10 cellular contexts compared by ENCODE assay signal in genomic region chr11:70470127-70470526, GRCh38.
DNase-seq lines count a peak whose midpoint lies in the region; ATAC-seq, FAIRE-seq and TF ChIP-seq lines count a peak whose summit lies in the region.
"Had no signal": no experiment of that assay in that cellular context is flagged by ENCODE, and none has a peak within 500 bp of the region (broad histone marks: within the 10 kb centered on the region; RNA-seq: fewer than 3 reads in every experiment).

No MANE protein-coding gene starts in this region.

- H2AK5ac ChIP-seq in IMR-90 (ENCODE audit: low read depth, low read length) = no peak overlapping the region

- H3K27ac ChIP-seq in IMR-90 (ENCODE audit: insufficient read depth, low read length) (no peak overlapping the region), HepG2 (ENCODE audit: extremely low read length, insufficient read depth, low read length) (no peak overlapping the region), PC-9 (no peak overlapping the region)

- TF ChIP-seq EP300 in HepG2 (IDR thresholded peaks at IDR 0.05; ENCODE audit: low read depth in 2 of 2, low read length in 2 of 2) (no peak), HepG2 (CRISPR knock-in tag; IDR thresholded peaks at IDR 0.05; ENCODE audit: borderline replicate concordance) (no peak)

- H3K4me1 ChIP-seq in IMR-90 (ENCODE audit: control insufficient read depth, insufficient read depth, low read length) (peaks cover 2% of the 10 kb centered on the region; the same call in 1 of the 2 replicates), HepG2 (ENCODE audit: insufficient read depth, low read length) (no peaks in the 10 kb centered on the region), PC-9 (replicated peaks; ENCODE audit: insufficient read depth) (no peaks in the 10 kb centered on the region)

- no peak overlapping the region for H2AK9ac ChIP-seq in IMR-90 (replicated peaks; ENCODE audit: low read depth, low read length, poor library complexity)

- no peaks in the 10 kb centered on the region for H3K9me2 ChIP-seq in PC-9 (ENCODE audit: insufficient read depth)

- in situ Hi-C loops in IMR-90 (cut with MboI; ENCODE audit: low sequenced_read_pairs) (no loop called here), HepG2 (cut with HindIII; ENCODE audit: extremely low pct_ligation_motif_present, low pct_unique_long_range_greater_than_20kb) (loop anchor here (25.0 kb wide), 1 partner anchor 942 kb away; no protein-coding TSS in a partner anchor)

- H3K27me3 ChIP-seq in IMR-90 (ENCODE audit: control insufficient read depth, insufficient read depth, low read length) (peaks cover 9% of the 10 kb centered on the region), HepG2 (ENCODE audit: control insufficient read depth in 1 of 2, insufficient read depth in 2 of 2, low read length in 2 of 2) (0 out of 5 replicates have a peak, but pooled peaks cover 0 to 9% of the 10 kb centered on the region in 2 experiments), PC-9 (ENCODE audit: insufficient read depth, low read depth) (no peaks in the 10 kb centered on the region)

- DNase-seq in IMR-90 = peak; percentile 46
- peak; percentile 51 for DNase-seq in dedifferentiated amniotic fluid mesenchymal stem cell (ENCODE audit: extremely low spot score)
- peak; percentile 36 for DNase-seq in stromal cell of bone marrow (ENCODE audit: low read depth)
- DNase-seq in activated CD8-positive, alpha-beta memory T cell treated with anti-CD3 and anti-CD28 coated beads for 24 hours = no peak
- no peak for DNase-seq in HepG2 (ENCODE audit: low spot score)
- DNase-seq in GM10248 (ENCODE audit: extremely low spot score) = no peak
- DNase-seq in PC-9 = no peak
- DNase-seq: activated CD4-positive, alpha-beta T cell treated with anti-CD3 and anti-CD28 coated beads for 48 hours; posterior cingulate gyrus had no signal

- no peak overlapping the region for H3K23ac ChIP-seq in IMR-90 (ENCODE audit: low read depth, low read length)

- no peak overlapping the region for H4K91ac ChIP-seq in IMR-90 (ENCODE audit: insufficient read depth, low read depth, low read length)

- H3K56ac ChIP-seq in IMR-90 (ENCODE audit: extremely low read depth, insufficient read depth, low read length) = no peak overlapping the region

- TF ChIP-seq RAD21 in IMR-90 (IDR thresholded peaks at IDR 0.05; ENCODE audit: low read length) (no peak), HepG2 (CRISPR knock-in tag; IDR thresholded peaks at IDR 0.05) (no peak)

- H2BK5ac ChIP-seq in IMR-90 (ENCODE audit: low read depth, low read length, poor library complexity, severe bottlenecking) = no peak overlapping the region

- H3K18ac ChIP-seq in IMR-90 (ENCODE audit: low read depth, low read length) = no peak overlapping the region

- no peak overlapping the region for H3K14ac ChIP-seq in IMR-90 (replicated peaks; ENCODE audit: low read depth, low read length)

- intact Hi-C loops in IMR-90 (cut with micrococcal nuclease) = no loop called here
- intact Hi-C loops in HepG2 (cut with micrococcal nuclease; ENCODE audit: unreplicated experiment) = no loop called here
- intact Hi-C loops in PC-9 (cut with micrococcal nuclease; ENCODE audit: unreplicated experiment) = no loop called here

- H3K36me3 ChIP-seq in IMR-90 (ENCODE audit: control insufficient read depth, insufficient read depth, low read length) (peaks cover 7% of the 10 kb centered on the region; the same call in 1 of the 2 replicates), HepG2 (replicated peaks in 1 of 2; ENCODE audit: control insufficient read depth in 1 of 2, insufficient read depth in 2 of 2, low read length in 2 of 2) (peaks cover 5 to 11% of the 10 kb centered on the region in 2 experiments; a peak in 4 of 5 replicates), PC-9 (ENCODE audit: low read depth) (no peaks in the 10 kb centered on the region)

- H2AFZ ChIP-seq in IMR-90 (replicated peaks; ENCODE audit: low read length, poor library complexity) (no peak overlapping the region), HepG2 (ENCODE audit: low read length) (no peak overlapping the region), PC-9 (no peak overlapping the region)

- H3K9ac ChIP-seq in IMR-90 (ENCODE audit: low read depth, low read length) (no peak overlapping the region), HepG2 (ENCODE audit: insufficient read depth, low read depth, low read length) (no peak overlapping the region)

- POLR2A ChIA-PET in IMR-90 (lab: Charles Lee; ENCODE audit: unreplicated experiment) = no interaction called here
- POLR2A ChIA-PET in HepG2 (lab: Yijun Ruan, JAX) = no interaction called here
- POLR2A ChIA-PET in GM10248 (lab: Yijun Ruan, JAX) = no interaction called here
- POLR2A ChIA-PET in PC-9 (lab: Charles Lee; ENCODE audit: unreplicated experiment) = no interaction called here

- H2BK120ac ChIP-seq in IMR-90 (ENCODE audit: low read depth, low read length) = no peak overlapping the region

- FAIRE-seq in HepG2 (lab: Jason Lieb, UNC) = no peak

- H4K20me1 ChIP-seq in IMR-90 (ENCODE audit: insufficient read depth, low read length) (peaks cover 2% of the 10 kb centered on the region), HepG2 (ENCODE audit: insufficient read depth, low read length) (no peaks in the 10 kb centered on the region), PC-9 (ENCODE audit: insufficient read depth) (no peaks in the 10 kb centered on the region)

- H3K79me2 ChIP-seq in HepG2 (ENCODE audit: insufficient read depth, low read length) (no peaks in the 10 kb centered on the region), PC-9 (ENCODE audit: low read depth) (no peaks in the 10 kb centered on the region)

- no peak overlapping the region for H2BK15ac ChIP-seq in IMR-90 (ENCODE audit: low read depth, low read length)

- H3K79me1 ChIP-seq in IMR-90 (ENCODE audit: low read depth in 1 of 2, low read length in 2 of 2) = no peaks in the 10 kb centered on the region

- H3K9me3 ChIP-seq in IMR-90 (ENCODE audit: control insufficient read depth, insufficient read depth, low read length) (no peaks in the 10 kb centered on the region), HepG2 (ENCODE audit: low read length) (no peaks in the 10 kb centered on the region), PC-9 (ENCODE audit: insufficient read depth, low read depth) (no peaks in the 10 kb centered on the region)

- no peak overlapping the region for H4K5ac ChIP-seq in IMR-90 (ENCODE audit: low read depth, low read length)

- TF ChIP-seq CTCF in IMR-90 (conservative IDR thresholded peaks at IDR 0.05; ENCODE audit: low read depth, low read length) = no peak
- no peak for TF ChIP-seq CTCF in HepG2 (CRISPR knock-in tag; IDR thresholded peaks at IDR 0.05)
- no peak for TF ChIP-seq CTCF in GM10248 (IDR thresholded peaks at IDR 0.05; ENCODE audit: control extremely low read depth, extremely low read depth, low read depth, missing control alignments)
- TF ChIP-seq CTCF in PC-9 (conservative IDR thresholded peaks at IDR 0.05) = no peak

- no peak overlapping the region for H2BK20ac ChIP-seq in IMR-90 (ENCODE audit: low read depth, low read length)

- no peak overlapping the region for H3K4ac ChIP-seq in IMR-90 (ENCODE audit: low read depth, low read length)

- CTCF ChIA-PET in IMR-90 (lab: Yijun Ruan, JAX) (interaction anchor here (0.9 kb wide), 1 partner anchor 140 kb away, joined by 3 read pairs; no protein-coding TSS in a partner anchor), HepG2 (lab: Yijun Ruan, JAX; ENCODE audit: low intra/inter-chr PET ratio, low total read pairs) (no interaction called here), GM10248 (lab: Yijun Ruan, JAX) (interaction anchor here (1.2 to 1.7 kb wide), 2 partner anchors 13 to 551 kb away, joined by 5 to 7 read pairs; no protein-coding TSS in a partner anchor), PC-9 (lab: Charles Lee) (no interaction called here)

- BruUV-seq in IMR-90 (replicated peaks; lab: Mats Ljungman, UMichigan) (TSS peak; percentile 37), HepG2 (replicated peaks; lab: Mats Ljungman, UMichigan) (no TSS peak), PC-9 (replicated peaks; lab: Mats Ljungman, UMichigan) (no TSS peak)

- no peaks in the 10 kb centered on the region for H3K9me1 ChIP-seq in IMR-90 (ENCODE audit: insufficient read depth, low read length)

- ATAC-seq in GM21367 (IDR thresholded peaks at IDR 0.05; ENCODE audit: unreplicated experiment) (peak; percentile 66), IMR-90 (ENCODE audit: low read depth) (peak; percentile 40), HepG2 (no peak)

- H4K8ac ChIP-seq in IMR-90 (ENCODE audit: low read depth in 2 of 2, low read length in 2 of 2) = no peak overlapping the region

- TF ChIP-seq POLR2A in IMR-90 (IDR thresholded peaks at IDR 0.05; ENCODE audit: low read depth, low read length) (no peak), HepG2 (IDR thresholded peaks at IDR 0.05; ENCODE audit: insufficient read depth in 1 of 2, low read depth in 2 of 2, low read length in 2 of 2) (no peak)

- H3K4me2 ChIP-seq in IMR-90 (ENCODE audit: low read depth, low read length) (no peak overlapping the region), HepG2 (ENCODE audit: low read depth, low read length) (no peak overlapping the region), PC-9 (no peak overlapping the region)

- H3K4me3 ChIP-seq in IMR-90 (ENCODE audit: insufficient read depth, low read depth, low read length) (no peak overlapping the region), HepG2 (replicated peaks in 1 of 3; ENCODE audit: insufficient read depth in 1 of 3, low read depth in 2 of 3, low read length in 3 of 3) (no peak overlapping the region), PC-9 (no peak overlapping the region)

- peaks cover 8% of the 10 kb centered on the region; the same call in 1 of the 2 replicates for H3F3A ChIP-seq in PC-9 (ENCODE audit: insufficient read depth, low read depth)

- WGBS in IMR-90 (ENCODE audit: extremely low coverage in 2 of 2, insufficient read length in 1 of 2), 2 experiments = no CpG with 5 or more reads among the region's 6 CpGs
- 97% methylated on average over 6 of the region's 6 CpGs for WGBS in HepG2 (ENCODE audit: low lambda C conversion rate)

- dilution Hi-C loops in IMR-90 (cut with HindIII; ENCODE audit: low sequenced_read_pairs, unreplicated experiment) = no loop called here

TF ChIP-seq in IMR-90, 13 proteins besides CTCF, POLR2A, EP300 and RAD21 (continues in another document):
- TF ChIP-seq MAZ (IDR thresholded peaks at IDR 0.05; ENCODE audit: borderline replicate concordance, low read depth, low read length) (no peak), NFE2L2 (IDR thresholded peaks at IDR 0.05; ENCODE audit: low read depth, low read length) (no peak), CHD1 (IDR thresholded peaks at IDR 0.05; ENCODE audit: low read depth, low read length) (no peak), RFX5 (IDR thresholded peaks at IDR 0.05; ENCODE audit: low read depth, low read length) (no peak), SMC3 (IDR thresholded peaks at IDR 0.05; ENCODE audit: low read depth, low read length) (no peak)

TF ChIP-seq in HepG2, 621 proteins besides CTCF, POLR2A, EP300 and RAD21 (continues in another document):
- no peak for TF ChIP-seq FOXA1 (IDR thresholded peaks at IDR 0.05)
- TF ChIP-seq FOXA1 (CRISPR knock-in tag; IDR thresholded peaks at IDR 0.05) = no peak
- no peak for TF ChIP-seq CENPX (CRISPR knock-in tag; IDR thresholded peaks at IDR 0.05)
- TF ChIP-seq ZNF83 (CRISPR knock-in tag; IDR thresholded peaks at IDR 0.05; ENCODE audit: borderline replicate concordance) = no peak

Comparison
In these comparisons a context has a peak if more than half of its experiments do, and no peak if none do; other contexts are left out.
1. DNase-seq: peak in IMR-90 (single experiment), dedifferentiated amniotic fluid mesenchymal stem cell (single experiment) and stromal cell of bone marrow (single experiment); none in activated CD8-positive, alpha-beta memory T cell treated with anti-CD3 and anti-CD28 coated beads for 24 hours (single experiment), HepG2 (single experiment), GM10248 (single experiment) and PC-9 (0 of 2).
2. CTCF ChIA-PET loops: an anchor here in IMR-90 (0.9 kb wide) and GM10248 (1.2 to 1.7 kb wide); none called in HepG2 and PC-9.